In the genomic region with DNA sequence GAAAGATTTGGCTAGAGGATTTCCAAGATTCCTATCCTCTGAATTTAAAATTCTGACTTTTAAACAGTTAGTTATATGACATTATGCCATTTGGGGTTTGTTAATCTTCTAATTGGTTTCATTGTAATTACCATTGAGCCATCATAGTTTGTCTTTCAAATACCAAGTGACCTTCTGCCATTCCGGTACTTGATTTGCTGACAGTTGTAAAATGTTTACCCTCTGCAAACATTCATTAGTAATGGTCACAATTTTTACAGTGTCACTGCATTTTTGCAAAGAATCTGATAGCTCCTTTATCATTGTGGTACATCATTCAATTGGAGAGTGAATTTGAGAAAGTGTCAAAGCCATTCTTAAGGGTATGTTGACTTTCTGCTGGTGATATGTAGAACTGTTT, we compare ENCODE assay signal across 35 cellular contexts.
"Had no signal": no experiment of that assay in that cellular context is flagged by ENCODE, and none has a peak within 500 bp of the region (broad histone marks: within the 10 kb centered on the region; RNA-seq: fewer than 3 reads in every experiment).

No MANE protein-coding gene starts in this region.

- H3K9me3 Mint-ChIP-seq: activated B cell treated with CpG ODN at 0.5 μM for 24 hours; activated CD8-positive, alpha-beta T cell treated with anti-CD3 and anti-CD28 coated beads for 36 hours; activated naive CD4-positive, alpha-beta T cell treated with anti-CD3 and anti-CD28 coated beads for 36 hours; activated T-helper 2 cell treated with anti-CD3 and anti-CD28 coated beads, Interferon-gamma antibody, Interleukin-2, Interleukin-4, amounts not matched to agents 10 μg/mL and 5 μg/mL and 100 μg/mL, durations not matched to agents 14 hours and 24 hours and 36 hours had no signal

- FAIRE-seq: bronchial epithelial cell had no signal

- DNase-seq: activated B cell treated with CpG ODN at 0.5 μM for 24 hours; activated CD4-positive, alpha-beta T cell treated with anti-CD3 and anti-CD28 coated beads for 48 hours; activated CD4-positive, alpha-beta T cell treated with anti-CD3 and anti-CD28 coated beads, Interleukin-2, amount 50 U/mL, for 4 hours; activated CD4-positive, CD25-positive, alpha-beta regulatory T cell treated with anti-CD3 and anti-CD28 coated beads, Interleukin-2, amount 50 U/mL, for 72 hours; activated CD8-positive, alpha-beta T cell treated with anti-CD3 and anti-CD28 coated beads for 36 hours; activated gamma-delta T cell treated with Interleukin-2 at 50 U/mL for 16 hours; activated naive CD4-positive, alpha-beta T cell treated with anti-CD3 and anti-CD28 coated beads for 36 hours; activated T-cell treated with anti-CD3 and anti-CD28 coated beads, Interleukin-2, amount 50 U/mL, for 1 hour; activated T-cell treated with anti-CD3 and anti-CD28 coated beads, Interleukin-2, amount 50 U/mL, for 72 hours; adrenal gland; caudate nucleus; cerebellar nuclear complex; Kasumi-1; KG1; MG63; NCI-H1048; NCI-H1105 treated with DMSO at 0.1 percent for 48 hours; NCI-H1436; NCI-H187 treated with DMSO at 0.1 percent for 48 hours; NCI-H2081; NCI-H2171 treated with DMSO at 0.1 percent for 48 hours; NCI-H2227 treated with DMSO at 0.1 percent for 48 hours; NCI-H446; NCI-H510A treated with DMSO at 0.1 percent for 48 hours; NCI-H526 treated with DMSO at 0.1 percent for 48 hours; NK-92 treated with Interleukin-12 subunit alpha and Interleukin-12 subunit beta, amount 100 ng/mL, for 24 hours; PC-9; Right ventricle myocardium superior; SW 1271; T-helper 9 cell had no signal

- H2AFZ ChIP-seq: PC-9 had no signal

- H3K36me3 Mint-ChIP-seq: brain had no signal

- H3K4me2 ChIP-seq: PC-9 had no signal

- H3K9me3 ChIP-seq: adrenal gland, MG63 had no signal

- H3K27ac ChIP-seq: adrenal gland, PC-9, VCaP had no signal

- H3K4me3 Mint-ChIP-seq: activated B cell treated with CpG ODN at 0.5 μM for 24 hours; activated CD8-positive, alpha-beta T cell treated with anti-CD3 and anti-CD28 coated beads for 36 hours; activated naive CD4-positive, alpha-beta T cell treated with anti-CD3 and anti-CD28 coated beads for 36 hours; activated T-cell treated with anti-CD3 and anti-CD28 coated beads, Interleukin-2, amount 50 U/mL, for 72 hours; brain had no signal

- H3K27me3 Mint-ChIP-seq: activated B cell treated with CpG ODN at 0.5 μM for 24 hours; activated CD8-positive, alpha-beta T cell treated with anti-CD3 and anti-CD28 coated beads for 36 hours; brain had no signal

- H3K4me3 ChIP-seq: adrenal gland, MG63, PC-9 had no signal

- ATAC-seq: activated CD8-positive, alpha-beta T cell treated with anti-CD3 and anti-CD28 coated beads for 36 hours had no signal

- H3K27me3 ChIP-seq: adrenal gland, MG63 had no signal

- H3K36me3 ChIP-seq: adrenal gland, MG63 had no signal

- H3K4me1 ChIP-seq: adrenal gland had no signal

- H3K27ac Mint-ChIP-seq: activated B cell treated with CpG ODN at 0.5 μM for 24 hours; activated CD8-positive, alpha-beta T cell treated with anti-CD3 and anti-CD28 coated beads for 36 hours; activated naive CD4-positive, alpha-beta T cell treated with anti-CD3 and anti-CD28 coated beads for 36 hours; activated naive CD4-positive, alpha-beta T cell treated with anti-CD3 and anti-CD28 coated beads, Interleukin-2, amount 50 U/mL, for 72 hours; activated T-cell treated with anti-CD3 and anti-CD28 coated beads, Interleukin-2, amount 50 U/mL, for 72 hours; activated T-helper 2 cell treated with anti-CD3 and anti-CD28 coated beads, Interferon-gamma antibody, Interleukin-2, Interleukin-4, amounts not matched to agents 10 μg/mL and 5 μg/mL and 100 μg/mL, durations not matched to agents 14 hours and 24 hours and 36 hours; brain had no signal
